ENCODE assay signal across 1 cellular context in the genomic region with DNA sequence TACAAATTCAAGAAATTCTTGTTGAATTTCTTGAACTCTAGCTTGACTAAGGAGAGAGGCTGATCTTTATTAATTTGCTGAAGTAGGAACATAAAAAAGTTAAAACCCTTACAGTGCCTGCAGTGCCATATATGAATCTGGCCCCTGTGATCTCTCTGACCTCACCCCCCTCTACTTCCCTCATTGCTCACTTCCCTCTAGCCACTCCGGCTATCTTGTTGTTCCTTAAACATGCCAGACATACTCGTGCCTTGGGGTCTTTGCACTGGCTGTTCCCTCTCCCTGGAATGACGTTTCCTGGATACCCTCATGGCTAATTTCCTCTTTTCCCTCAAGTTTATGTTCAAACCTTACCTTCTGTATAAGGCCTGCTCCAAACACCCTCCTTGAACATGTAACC.
TF ChIP-seq lines count a peak whose summit lies in the region.

No MANE protein-coding gene starts in this region.

TF ChIP-seq in endothelial cell of umbilical vein, 7 proteins besides CTCF, POLR2A, EP300 and RAD21 (continued from another document):
- peak; percentile 49 for TF ChIP-seq FOS (IDR thresholded peaks at IDR 0.05; ENCODE audit: borderline replicate concordance, insufficient read depth, low read length)
- no peak for TF ChIP-seq JUN (IDR thresholded peaks at IDR 0.05; ENCODE audit: borderline replicate concordance, insufficient read depth, insufficient read length, low read depth)
- TF ChIP-seq MYC (IDR thresholded peaks at IDR 0.05; ENCODE audit: low read depth, low read length): no peak
TF ChIP-seq in endothelial cell of umbilical vein: peak in this region for 3.
